ENCODE assay signal across 17 cellular contexts in the genomic region with DNA sequence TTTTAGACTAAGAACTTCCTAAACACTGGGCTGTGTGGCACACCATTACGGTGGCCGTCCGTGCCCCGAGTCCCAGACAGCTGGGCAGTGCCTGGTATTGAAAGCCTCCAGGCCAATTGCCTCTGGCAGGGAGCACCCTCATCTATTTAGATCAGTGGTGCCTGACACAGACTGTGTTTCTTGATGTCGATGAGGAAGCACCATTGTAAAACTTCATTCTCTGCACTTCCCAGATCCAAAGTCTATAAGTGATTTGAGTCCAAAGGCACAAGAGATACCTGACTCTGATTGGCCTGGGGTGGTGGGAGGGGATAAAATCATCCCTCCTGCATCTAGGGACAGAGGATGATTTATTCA. TPM values are rescaled to one million over a fixed set of nuclear protein-coding genes. Genes with fewer than 3 reads are reported as not detected.
A peak's percentile ranks its signal among the peaks of the same experiment; 100 is the strongest.
DNase-seq lines count a peak whose midpoint lies in the region; ATAC-seq, FAIRE-seq and TF ChIP-seq lines count a peak whose summit lies in the region.
"Had no signal": no experiment of that assay in that cellular context is flagged by ENCODE, and none has a peak within 500 bp of the region (broad histone marks: within the 10 kb centered on the region; RNA-seq: fewer than 3 reads in every experiment).

No MANE protein-coding gene starts in this region.

- peak overlapping the region; percentile 39 to 41 (median 41) for H3K27ac Mint-ChIP-seq in nephron
- no peak overlapping the region for H3K27ac Mint-ChIP-seq in activated T-helper 17 cell treated with anti-CD3 and anti-CD28 coated beads, Interleukin-2, amount 50 U/mL, for 72 hours

- H3K36me3 ChIP-seq in HepG2 (replicated peaks in 1 of 2; ENCODE audit: control insufficient read depth in 1 of 2, insufficient read depth in 2 of 2, low read length in 2 of 2): no peaks in the 10 kb centered on the region
- H3K36me3 ChIP-seq in right lobe of liver: no peaks in the 10 kb centered on the region
- H3K36me3 ChIP-seq in aorta (ENCODE audit: control insufficient read depth in 1 of 2, insufficient read depth in 2 of 2, low read length in 1 of 2): no peaks in the 10 kb centered on the region
- no peaks in the 10 kb centered on the region for H3K36me3 ChIP-seq in MG63
- H3K36me3 ChIP-seq in testis (ENCODE audit: low read depth, missing control alignments): no peaks in the 10 kb centered on the region

- H4K20me1 ChIP-seq in HepG2 (ENCODE audit: insufficient read depth, low read length): no peaks in the 10 kb centered on the region

- peak overlapping the region; percentile 56 for H3K4me2 ChIP-seq in HepG2 (ENCODE audit: low read depth, low read length)
- H3K4me2 ChIP-seq: A549 had no signal

- no peak for TF ChIP-seq RAD21 in HepG2 (CRISPR knock-in tag; IDR thresholded peaks at IDR 0.05)

- H3K27me3 Mint-ChIP-seq in nephron (ENCODE audit: low read depth): peaks cover 5% of the 10 kb centered on the region
- H3K27me3 Mint-ChIP-seq in activated T-helper 17 cell treated with anti-CD3 and anti-CD28 coated beads, Interleukin-2, amount 50 U/mL, for 72 hours: no peaks in the 10 kb centered on the region

- intact Hi-C loops in HepG2 (cut with micrococcal nuclease; ENCODE audit: unreplicated experiment): no loop called here
- intact Hi-C loops in right lobe of liver (cut with DNase I): loop anchor here in 1 of 2 donors (10.0 kb wide), 1 partner anchor 59 kb away; no protein-coding TSS in a partner anchor
- intact Hi-C loops in aorta (cut with DNase I): no loop called here
- intact Hi-C loops in testis (cut with DNase I; ENCODE audit: low total_unique reads): loop anchor here (10.0 kb wide), 1 partner anchor 69 kb away; no protein-coding TSS in a partner anchor

- H3K4me3 ChIP-seq in HepG2 (replicated peaks in 1 of 3; ENCODE audit: insufficient read depth in 1 of 3, low read depth in 2 of 3, low read length in 3 of 3) (peak overlapping the region in 1 of 3 experiments; percentile 44; a peak in 2 of 6 replicates), right lobe of liver (no peak overlapping the region), aorta (ENCODE audit: low read length in 2 of 2) (no peak overlapping the region), MG63 (no peak overlapping the region), testis (no peak overlapping the region)
- H3K4me3 ChIP-seq: A549, K562 had no signal

- H3K4me1 ChIP-seq in HepG2 (ENCODE audit: insufficient read depth, low read length) (peaks cover 50% of the 10 kb centered on the region), right lobe of liver (no peaks in the 10 kb centered on the region), aorta (ENCODE audit: control insufficient read depth in 1 of 2, insufficient read depth in 2 of 2, low read length in 2 of 2) (peaks cover 0 to 2% of the 10 kb centered on the region in 2 donors), testis (peaks cover 3% of the 10 kb centered on the region)

- peak; percentile 66 for ATAC-seq in HepG2
- no peak for ATAC-seq in right lobe of liver
- peak; percentile 27 for ATAC-seq in aorta (ENCODE audit: low FRiP score)
- ATAC-seq in activated T-helper 17 cell treated with anti-CD3 and anti-CD28 coated beads, Interleukin-2, amount 50 U/mL, for 72 hours (replicated peaks): no peak
- ATAC-seq: A549, K562 had no signal

- in situ Hi-C loops in HepG2 (cut with HindIII; ENCODE audit: extremely low pct_ligation_motif_present, low pct_unique_long_range_greater_than_20kb): no loop called here

- H3K9ac ChIP-seq in HepG2 (ENCODE audit: insufficient read depth, low read depth, low read length): no peak overlapping the region

- whole genome bisulfite sequencing in HepG2 (ENCODE audit: low lambda C conversion rate): 0% methylated on average over 5 of the region's 5 CpGs
- 93% methylated on average over 5 of the region's 5 CpGs for whole genome bisulfite sequencing in right lobe of liver (ENCODE audit: insufficient coverage, low coverage, low lambda C conversion rate, missing lambda C conversion rate)
- 7 to 16% methylated on average over 5 of the region's 5 CpGs for WGBS in aorta, 2 donors
- WGBS in testis, 2 donors: 93 to 98% methylated on average over 5 of the region's 5 CpGs

- no peaks in the 10 kb centered on the region for H3K79me2 ChIP-seq in HepG2 (ENCODE audit: insufficient read depth, low read length)

- TF ChIP-seq EP300 in HepG2 (IDR thresholded peaks at IDR 0.05; ENCODE audit: low read depth in 2 of 2, low read length in 2 of 2): no peak
- no peak for TF ChIP-seq EP300 in HepG2 (CRISPR knock-in tag; IDR thresholded peaks at IDR 0.05; ENCODE audit: borderline replicate concordance)

- POLR2A ChIA-PET in HepG2 (lab: Yijun Ruan, JAX): interaction anchor here (2.5 kb wide), 1 partner anchor 8 kb away, joined by 6 read pairs; no protein-coding TSS in a partner anchor

- no peak for TF ChIP-seq CTCF in HepG2 (CRISPR knock-in tag; IDR thresholded peaks at IDR 0.05)
- TF ChIP-seq CTCF in right lobe of liver (IDR thresholded peaks at IDR 0.05): no peak
- no peak for TF ChIP-seq CTCF in nephron (IDR thresholded peaks at IDR 0.05; ENCODE audit: unreplicated experiment in 3 of 3)
- TF ChIP-seq CTCF in testis (IDR thresholded peaks at IDR 0.05): no peak

- H3K27ac ChIP-seq in HepG2 (ENCODE audit: extremely low read length, insufficient read depth, low read length) (no peak overlapping the region), right lobe of liver (no peak overlapping the region), epithelial cell of prostate (peak overlapping the region; percentile 92), aorta (ENCODE audit: low read depth in 1 of 2, low read length in 2 of 2) (no peak overlapping the region), testis (no peak overlapping the region)
- H3K27ac ChIP-seq: A549, HL-60 had no signal

- H3K27me3 ChIP-seq in HepG2 (ENCODE audit: control insufficient read depth in 1 of 2, insufficient read depth in 2 of 2, low read length in 2 of 2) (no peaks in the 10 kb centered on the region), right lobe of liver (no peaks in the 10 kb centered on the region), aorta (ENCODE audit: control insufficient read depth in 1 of 2, insufficient read depth in 2 of 2, low read length in 1 of 2) (no peaks in the 10 kb centered on the region), MG63 (no peaks in the 10 kb centered on the region), testis (no peaks in the 10 kb centered on the region)

- H3K9me3 Mint-ChIP-seq in nephron: peaks cover 10% of the 10 kb centered on the region
- H3K9me3 Mint-ChIP-seq in activated T-helper 17 cell treated with anti-CD3 and anti-CD28 coated beads, Interleukin-2, amount 50 U/mL, for 72 hours: no peaks in the 10 kb centered on the region

- H2AFZ ChIP-seq in HepG2 (ENCODE audit: low read length): no peak overlapping the region

- no TSS peak for BruUV-seq in HepG2 (replicated peaks; lab: Mats Ljungman, UMichigan)

- TF ChIP-seq POLR2A in HepG2 (IDR thresholded peaks at IDR 0.05; ENCODE audit: insufficient read depth in 1 of 2, low read depth in 2 of 2, low read length in 2 of 2) (no peak), right lobe of liver (IDR thresholded peaks at IDR 0.05) (no peak), testis (IDR thresholded peaks at IDR 0.05) (no peak)

- no peak for FAIRE-seq in HepG2 (lab: Jason Lieb, UNC)
- FAIRE-seq: A549, K562 had no signal

- CTCF ChIA-PET in HepG2 (lab: Yijun Ruan, JAX; ENCODE audit: low intra/inter-chr PET ratio, low total read pairs): no interaction called here

- no peaks in the 10 kb centered on the region for H3K9me3 ChIP-seq in HepG2 (ENCODE audit: low read length)
- no peaks in the 10 kb centered on the region for H3K9me3 ChIP-seq in right lobe of liver
- no peaks in the 10 kb centered on the region for H3K9me3 ChIP-seq in aorta (ENCODE audit: control insufficient read depth, low read length)
- H3K9me3 ChIP-seq in MG63: no peaks in the 10 kb centered on the region
- no peaks in the 10 kb centered on the region for H3K9me3 ChIP-seq in testis

- no peak overlapping the region for H3K4me3 Mint-ChIP-seq in nephron
- no peak overlapping the region for H3K4me3 Mint-ChIP-seq in activated T-helper 17 cell treated with anti-CD3 and anti-CD28 coated beads, Interleukin-2, amount 50 U/mL, for 72 hours

- H3K36me3 Mint-ChIP-seq in nephron (ENCODE audit: low read depth): peaks cover 3% of the 10 kb centered on the region
- no peaks in the 10 kb centered on the region for H3K36me3 Mint-ChIP-seq in activated T-helper 17 cell treated with anti-CD3 and anti-CD28 coated beads, Interleukin-2, amount 50 U/mL, for 72 hours (ENCODE audit: low read depth)

- no peak for DNase-seq in HepG2 (ENCODE audit: low spot score)
- no peak for DNase-seq in right lobe of liver
- DNase-seq in epithelial cell of prostate (ENCODE audit: low read depth, low spot score): no peak
- DNase-seq in aorta: no peak
- DNase-seq in MG63: no peak
- no peak for DNase-seq in testis
- DNase-seq: AML-193, NCI-H1092 treated with DMSO at 0.1 percent for 48 hours, NCI-H1694 treated with DMSO at 0.1 percent for 48 hours, NCI-H446 treated with DMSO at 0.1 percent for 48 hours, NCI-H82, SHP77 treated with DMSO at 0.1 percent for 48 hours had no signal

- H3K4me1 Mint-ChIP-seq in nephron: peaks cover 53% of the 10 kb centered on the region
- H3K4me1 Mint-ChIP-seq in activated T-helper 17 cell treated with anti-CD3 and anti-CD28 coated beads, Interleukin-2, amount 50 U/mL, for 72 hours: peaks cover 9% of the 10 kb centered on the region

RNA-seq across cellular contexts. Expression of gene STK24, which starts 8.5 kb away (rescaled TPM):
- total RNA-seq in HepG2 (2016; rRNA removed; fragmentation: Illumina TruSeq; extraction: Trizol) (73.0 and 78.3 TPM in 2 replicates), right lobe of liver (10 to 100 TPM; 14.8 to 40.8 (median 28.6) TPM), aorta (10 to 100 TPM; 61.3 to 64.5 TPM), testis (100 to 1,000 TPM; 151 to 172 TPM)
- 61.3 and 71.1 TPM in 2 replicates for total RNA-seq in HepG2 (2016; cell fraction: cytosol; rRNA removed; fragmentation: Illumina TruSeq; extraction: Trizol; ENCODE audit: low read depth)
- total RNA-seq in HepG2 (2016; cell fraction: insoluble cytoplasmic fraction; rRNA removed; fragmentation: Illumina TruSeq; extraction: Trizol): 63.6 and 74.1 TPM in 2 replicates
- 126 and 128 TPM in 2 replicates for total RNA-seq in HepG2 (2016; cell fraction: membrane; rRNA removed; fragmentation: Illumina TruSeq; extraction: Trizol)
- 40.9 and 49.2 TPM in 2 replicates for total RNA-seq in HepG2 (2016; cell fraction: nucleus; rRNA removed; fragmentation: Illumina TruSeq; extraction: Trizol)
- polyA plus RNA-seq in HepG2 (2011; rRNA removed) (43.3 and 51.3 TPM in 2 replicates), aorta (10 to 100 TPM; 39.9 to 54.8 TPM), testis (ENCODE audit: insufficient read depth, low read depth, low replicate concordance) (97.4 TPM)
- polyA plus RNA-seq in HepG2 (2011; cell fraction: cytosol; rRNA removed): 44.0 and 59.6 TPM in 2 replicates
- polyA plus RNA-seq in HepG2 (2011; cell fraction: nucleus; rRNA removed): 38.4 and 41.3 TPM in 2 replicates
- 102 and 104 TPM in 2 replicates for polyA plus RNA-seq in HepG2 (2012)
- polyA plus RNA-seq in HepG2 (2016; cell fraction: cytosol; fragmentation: Illumina TruSeq; extraction: Trizol; ENCODE audit: low read depth): 66.6 and 74.8 TPM in 2 replicates
- 104 and 126 TPM in 2 replicates for polyA plus RNA-seq in HepG2 (2016; cell fraction: insoluble cytoplasmic fraction; fragmentation: Illumina TruSeq; extraction: Trizol; ENCODE audit: low read depth)
- 140 and 148 TPM in 2 replicates for polyA plus RNA-seq in HepG2 (2016; cell fraction: membrane; fragmentation: Illumina TruSeq; extraction: Trizol; ENCODE audit: low read depth)
- polyA plus RNA-seq in HepG2 (2016; cell fraction: nucleus; fragmentation: Illumina TruSeq; extraction: Trizol; ENCODE audit: insufficient read depth, low read depth): 70.2 and 70.8 TPM in 2 replicates
- 20.7 and 22.8 TPM in 2 replicates for polyA minus RNA-seq in HepG2 (2011; rRNA and poly(A)+ RNA removed; ENCODE audit: low replicate concordance)
- polyA minus RNA-seq in HepG2 (2011; cell fraction: cytosol; rRNA and poly(A)+ RNA removed): 32.6 and 40.5 TPM in 2 replicates
- 44.5 and 46.1 TPM in 2 replicates for polyA minus RNA-seq in HepG2 (2011; cell fraction: nucleus; rRNA and poly(A)+ RNA removed)
- 82.1 and 113 TPM in 2 replicates for total RNA-seq in MG63 (2014; rRNA removed; shearing (Covaris generic); ENCODE audit: low replicate concordance)
- total RNA-seq in activated T-helper 17 cell treated with anti-CD3 and anti-CD28 coated beads, Interleukin-2, amount 50 U/mL, for 72 hours: 100 to 1,000 TPM; 212 to 231 TPM

Comparison
In these comparisons a context has a peak if more than half of its experiments do, and no peak if none do; other contexts are left out.
1. ATAC-seq: peak in HepG2 (single experiment) and aorta (single experiment); none in right lobe of liver (0 of 4) and activated T-helper 17 cell treated with anti-CD3 and anti-CD28 coated beads, Interleukin-2, amount 50 U/mL, for 72 hours (single experiment).